18 cellular contexts compared by ENCODE assay signal in genomic region chr18:59515147-59515546, GRCh38.
DNase-seq lines count a peak whose midpoint lies in the region; ATAC-seq and TF ChIP-seq lines count a peak whose summit lies in the region.
"Had no signal": no experiment of that assay in that cellular context is flagged by ENCODE, and none has a peak within 500 bp of the region (broad histone marks: within the 10 kb centered on the region; RNA-seq: fewer than 3 reads in every experiment).

No MANE protein-coding gene starts in this region.

- TF ChIP-seq POLR2A in thyroid gland (IDR thresholded peaks at IDR 0.05), result no peak

- H3K27ac ChIP-seq in cardiac muscle cell (peak overlapping the region; percentile 61), thyroid gland (peak overlapping the region in 2 of 3 donors; percentile 1 to 50)
- H3K27ac ChIP-seq: GM23248, HL-60 had no signal

- no peak for TF ChIP-seq CTCF in cardiac muscle cell (IDR thresholded peaks at IDR 0.05; ENCODE audit: low read depth, low read length)
- no peak for TF ChIP-seq CTCF in mesothelial cell of epicardium (IDR thresholded peaks at IDR 0.05; ENCODE audit: unreplicated experiment)
- TF ChIP-seq CTCF in thyroid gland (IDR thresholded peaks at IDR 0.05), result no peak
- no peak for TF ChIP-seq CTCF in GM20000 (IDR thresholded peaks at IDR 0.05; ENCODE audit: extremely low read depth, missing control alignments)

- peak overlapping the region; percentile 14 for H3K27ac Mint-ChIP-seq in mesothelial cell of epicardium
- H3K27ac Mint-ChIP-seq: CD8-positive, alpha-beta T cell had no signal

- H3K9me3 Mint-ChIP-seq in mesothelial cell of epicardium, result no peaks in the 10 kb centered on the region
- H3K9me3 Mint-ChIP-seq: CD8-positive, alpha-beta T cell had no signal

- H3K9me3 ChIP-seq in cardiac muscle cell (ENCODE audit: low read depth), result no peaks in the 10 kb centered on the region
- H3K9me3 ChIP-seq in adipocyte (ENCODE audit: control insufficient read depth, low read length), result no peaks in the 10 kb centered on the region
- no peaks in the 10 kb centered on the region for H3K9me3 ChIP-seq in thyroid gland

- peaks cover 2% of the 10 kb centered on the region for H3K36me3 Mint-ChIP-seq in mesothelial cell of epicardium
- H3K36me3 Mint-ChIP-seq: CD8-positive, alpha-beta T cell had no signal

- H3K4me3 ChIP-seq in cardiac muscle cell (no peak overlapping the region), adipocyte (ENCODE audit: low read length) (peak overlapping the region; percentile 37), thyroid gland (replicated peaks in 1 of 3) (no peak overlapping the region)
- H3K4me3 ChIP-seq: GM23248, K562 had no signal

- intact Hi-C loops in Right ventricle myocardium inferior (cut with DNase I), result no loop called here
- intact Hi-C loops in thyroid gland (cut with DNase I), result loop anchor here (10.0 kb wide), 1 partner anchor 50 kb away; no protein-coding TSS in a partner anchor

- peaks cover 26% of the 10 kb centered on the region for H3K4me1 ChIP-seq in cardiac muscle cell (ENCODE audit: low read depth)
- H3K4me1 ChIP-seq in adipocyte (ENCODE audit: control insufficient read depth, insufficient read depth, low read length), result peaks cover 35% of the 10 kb centered on the region
- H3K4me1 ChIP-seq in thyroid gland, result peaks cover 26 to 31% of the 10 kb centered on the region in 2 donors

- peaks cover 53% of the 10 kb centered on the region for H3K4me1 Mint-ChIP-seq in mesothelial cell of epicardium

- peaks cover 4% of the 10 kb centered on the region for H3K27me3 Mint-ChIP-seq in mesothelial cell of epicardium (ENCODE audit: low read depth)

- H3K27me3 ChIP-seq in cardiac muscle cell, result no peaks in the 10 kb centered on the region
- no peaks in the 10 kb centered on the region for H3K27me3 ChIP-seq in adipocyte (replicated peaks; ENCODE audit: control insufficient read depth, insufficient read depth, low read length)
- no peaks in the 10 kb centered on the region for H3K27me3 ChIP-seq in thyroid gland

- no peaks in the 10 kb centered on the region for H3K36me3 ChIP-seq in cardiac muscle cell
- no peaks in the 10 kb centered on the region for H3K36me3 ChIP-seq in adipocyte (ENCODE audit: control insufficient read depth, insufficient read depth, low read length, severe bottlenecking)
- no peaks in the 10 kb centered on the region for H3K36me3 ChIP-seq in thyroid gland

- ATAC-seq in Right ventricle myocardium inferior (no peak), HG03045 (IDR thresholded peaks at IDR 0.05; ENCODE audit: unreplicated experiment) (no peak)
- ATAC-seq: CD8-positive, alpha-beta T cell; K562 had no signal

- DNase-seq in cardiac muscle cell (ENCODE audit: low read depth in 1 of 2, low spot score in 1 of 2) (no peak), Right ventricle myocardium inferior (ENCODE audit: missing footprints) (no peak), adipocyte (ENCODE audit: low read depth) (no peak), mesothelial cell of epicardium (ENCODE audit: low spot score in 2 of 2, unreplicated experiment in 2 of 2) (no peak), thyroid gland (no peak), GM20000 (ENCODE audit: low spot score) (no peak), HK-2 (ENCODE audit: unreplicated experiment) (no peak)
- DNase-seq: 8988T; CD8-positive, alpha-beta T cell; GF-D8; GM23248; HCEC 1CT; NCI-H1930; NCI-H446; NK-92 treated with Interleukin-12 subunit alpha and Interleukin-12 subunit beta, amount 100 ng/mL, for 24 hours had no signal

- H3K4me3 Mint-ChIP-seq in mesothelial cell of epicardium, result no peak overlapping the region
- H3K4me3 Mint-ChIP-seq: CD8-positive, alpha-beta T cell had no signal

- H3K9ac ChIP-seq in adipocyte (ENCODE audit: low read length), result peak overlapping the region; percentile 53
- H3K9ac ChIP-seq: GM23248 had no signal

- 86 to 91% methylated on average over 5 of the region's 5 CpGs for WGBS in thyroid gland, 2 donors
